17 cellular contexts compared by ENCODE assay signal in genomic region chr5:57431816-57432215, GRCh38. TPM values are rescaled to one million over a fixed set of nuclear protein-coding genes. Genes with fewer than 3 reads are reported as not detected.
DNase-seq lines count a peak whose midpoint lies in the region; ATAC-seq and TF ChIP-seq lines count a peak whose summit lies in the region.
"Had no signal": no experiment of that assay in that cellular context is flagged by ENCODE, and none has a peak within 500 bp of the region (broad histone marks: within the 10 kb centered on the region; RNA-seq: fewer than 3 reads in every experiment).

No MANE protein-coding gene starts in this region.

- no peaks in the 10 kb centered on the region for H3K9me3 ChIP-seq in PC-3 (ENCODE audit: low read length)
- H3K9me3 ChIP-seq in esophagus muscularis mucosa, result no peaks in the 10 kb centered on the region
- H3K9me3 ChIP-seq in neural progenitor cell (ENCODE audit: low read depth), result no peaks in the 10 kb centered on the region
- no peaks in the 10 kb centered on the region for H3K9me3 ChIP-seq in CD8-positive, alpha-beta T cell (ENCODE audit: low read length)
- H3K9me3 ChIP-seq in BE2C, result no peaks in the 10 kb centered on the region

- intact Hi-C loops in PC-3 (cut with micrococcal nuclease) (loop anchor here (1.0 to 10.0 kb wide), 3 partner anchors 19 to 345 kb away; partner anchors contain the start of gene GPBP1), esophagus muscularis mucosa (cut with DNase I) (no loop called here)
- intact Hi-C loops in CD8-positive, alpha-beta T cell (cut with DNase I, micrococcal nuclease), result no loop called here

- POLR2A ChIA-PET in PC-3 (lab: Charles Lee; ENCODE audit: unreplicated experiment), result no interaction called here
- POLR2A ChIA-PET in CD8-positive, alpha-beta T cell (lab: Charles Lee), result no interaction called here

- H3K27ac Mint-ChIP-seq in neural progenitor cell, result no peak overlapping the region
- H3K27ac Mint-ChIP-seq in CD8-positive, alpha-beta T cell, result no peak overlapping the region
- H3K27ac Mint-ChIP-seq: CD4-positive, alpha-beta T cell; HFFc6; IgD-negative memory B cell had no signal

- H3K4me1 ChIP-seq in PC-3 (ENCODE audit: insufficient read depth, low read length), result peaks cover 45% of the 10 kb centered on the region
- H3K4me1 ChIP-seq in esophagus muscularis mucosa, result no peaks in the 10 kb centered on the region
- peaks cover 11% of the 10 kb centered on the region for H3K4me1 ChIP-seq in neural progenitor cell
- no peaks in the 10 kb centered on the region for H3K4me1 ChIP-seq in CD8-positive, alpha-beta T cell (ENCODE audit: insufficient read depth, low read length)
- H3K4me1 ChIP-seq in BE2C, result no peaks in the 10 kb centered on the region

- H3F3A ChIP-seq in PC-3 (ENCODE audit: low read length, unreplicated experiment) (no peaks in the 10 kb centered on the region), neural progenitor cell (ENCODE audit: low read depth) (no peaks in the 10 kb centered on the region)

- WGBS in esophagus muscularis mucosa, result 88% methylated on average over 5 of the region's 5 CpGs

- H3K27me3 ChIP-seq in PC-3 (ENCODE audit: low read length) (no peaks in the 10 kb centered on the region), esophagus muscularis mucosa (no peaks in the 10 kb centered on the region), neural progenitor cell (no peaks in the 10 kb centered on the region), BE2C (no peaks in the 10 kb centered on the region)
- no peaks in the 10 kb centered on the region for H3K27me3 ChIP-seq in CD8-positive, alpha-beta T cell (ENCODE audit: insufficient read depth, low read length)

- peaks cover 4% of the 10 kb centered on the region for H3K4me1 Mint-ChIP-seq in neural progenitor cell
- H3K4me1 Mint-ChIP-seq in CD8-positive, alpha-beta T cell (ENCODE audit: low read depth), result no peaks in the 10 kb centered on the region
- H3K4me1 Mint-ChIP-seq: IgD-negative memory B cell had no signal

- peaks cover 6% of the 10 kb centered on the region for H3K27me3 Mint-ChIP-seq in neural progenitor cell (ENCODE audit: insufficient read depth, low read depth)
- peaks cover 3% of the 10 kb centered on the region for H3K27me3 Mint-ChIP-seq in CD8-positive, alpha-beta T cell (ENCODE audit: low read depth)
- H3K27me3 Mint-ChIP-seq: CD4-positive, alpha-beta T cell had no signal

- no peaks in the 10 kb centered on the region for H3K9me2 ChIP-seq in PC-3 (replicated peaks; ENCODE audit: low read length)

- H3K36me3 Mint-ChIP-seq in neural progenitor cell, result no peaks in the 10 kb centered on the region
- H3K36me3 Mint-ChIP-seq in CD8-positive, alpha-beta T cell, result no peaks in the 10 kb centered on the region
- H3K36me3 Mint-ChIP-seq: IgD-negative memory B cell had no signal

- H4K20me1 ChIP-seq in PC-3 (ENCODE audit: low read length) (no peaks in the 10 kb centered on the region), neural progenitor cell (ENCODE audit: low read depth) (no peaks in the 10 kb centered on the region)

- BruUV-seq in PC-3 (replicated peaks; lab: Mats Ljungman, UMichigan), result no TSS peak

- H3K36me3 ChIP-seq in PC-3 (ENCODE audit: low read depth, low read length) (no peaks in the 10 kb centered on the region), esophagus muscularis mucosa (no peaks in the 10 kb centered on the region), neural progenitor cell (no peaks in the 10 kb centered on the region), BE2C (no peaks in the 10 kb centered on the region)
- H3K36me3 ChIP-seq in CD8-positive, alpha-beta T cell (ENCODE audit: insufficient read depth, low read length), result no peaks in the 10 kb centered on the region

- H2AFZ ChIP-seq in PC-3 (ENCODE audit: low read length) (no peak overlapping the region), neural progenitor cell (replicated peaks) (no peak overlapping the region)

- peaks cover 2% of the 10 kb centered on the region for H3K9me3 Mint-ChIP-seq in neural progenitor cell
- H3K9me3 Mint-ChIP-seq in CD8-positive, alpha-beta T cell, result no peaks in the 10 kb centered on the region
- H3K9me3 Mint-ChIP-seq: CD4-positive, alpha-beta T cell; HFFc6 had no signal

- no peak for TF ChIP-seq EP300 in esophagus muscularis mucosa (IDR thresholded peaks at IDR 0.05)

- no peak overlapping the region for H3K4me3 ChIP-seq in PC-3 (ENCODE audit: low read length)
- no peak overlapping the region for H3K4me3 ChIP-seq in esophagus muscularis mucosa
- no peak overlapping the region for H3K4me3 ChIP-seq in neural progenitor cell
- H3K4me3 ChIP-seq in CD8-positive, alpha-beta T cell (ENCODE audit: low read depth, low read length), result no peak overlapping the region
- no peak overlapping the region for H3K4me3 ChIP-seq in BE2C (ENCODE audit: low read depth, low read length)

- H3K9ac ChIP-seq in PC-3 (ENCODE audit: low read length) (peak overlapping the region; percentile 35; the same call in 1 of the 2 replicates), neural progenitor cell (no peak overlapping the region)

- TF ChIP-seq CTCF in PC-3 (conservative IDR thresholded peaks at IDR 0.05; ENCODE audit: low read depth, low read length) (no peak), esophagus muscularis mucosa (IDR thresholded peaks at IDR 0.05) (no peak), neural progenitor cell (IDR thresholded peaks at IDR 0.05) (no peak), BE2C (IDR thresholded peaks at IDR 0.05; ENCODE audit: low read depth, low read length) (no peak)
- no peak for TF ChIP-seq CTCF in CD8-positive, alpha-beta T cell (IDR thresholded peaks at IDR 0.05)

- H3K79me2 ChIP-seq in PC-3 (ENCODE audit: low read length) (no peaks in the 10 kb centered on the region), neural progenitor cell (ENCODE audit: low read depth) (no peaks in the 10 kb centered on the region)

- H3K27ac ChIP-seq in PC-3 (ENCODE audit: low read length) (peak overlapping the region; percentile 62), esophagus muscularis mucosa (replicated peaks in 1 of 4) (no peak overlapping the region), neural progenitor cell (no peak overlapping the region)
- H3K27ac ChIP-seq in CD8-positive, alpha-beta T cell (ENCODE audit: low read depth, low read length), result no peak overlapping the region
- H3K27ac ChIP-seq: C4-2B had no signal

- TF ChIP-seq POLR2A in esophagus muscularis mucosa (IDR thresholded peaks at IDR 0.05; ENCODE audit: low read depth), result no peak

- CTCF ChIA-PET in PC-3 (lab: Charles Lee), result no interaction called here
- CTCF ChIA-PET in CD8-positive, alpha-beta T cell (lab: Charles Lee), result no interaction called here

- no peak overlapping the region for H3K4me3 Mint-ChIP-seq in neural progenitor cell
- no peak overlapping the region for H3K4me3 Mint-ChIP-seq in CD8-positive, alpha-beta T cell
- H3K4me3 Mint-ChIP-seq: CD4-positive, alpha-beta T cell; HFFc6; IgD-negative memory B cell had no signal

- ATAC-seq in PC-3, result peak; percentile 18
- no peak for ATAC-seq in CD8-positive, alpha-beta T cell
- ATAC-seq: HCT116 had no signal

- H3K4me2 ChIP-seq in PC-3 (ENCODE audit: low read length) (no peak overlapping the region), neural progenitor cell (peak overlapping the region; percentile 5)

- DNase-seq in PC-3 (peak; percentile 49), esophagus muscularis mucosa (ENCODE audit: extremely low spot score) (peak; percentile 53), neural progenitor cell (ENCODE audit: low spot score) (no peak), NOMO-1 treated with DMSO at 0.1 percent for 48 hours (lab: John Stamatoyannopoulos, UW; ENCODE audit: unreplicated experiment) (no peak), BE2C (no peak)
- DNase-seq in CD8-positive, alpha-beta T cell, result no peak
- DNase-seq in stimulated activated CD4-positive, alpha-beta T cell treated with anti-CD3 and anti-CD28 coated beads, Interleukin-15, amount 100 ng/mL, for 24 hours, result no peak
- DNase-seq: ACHN; CD4-positive, alpha-beta T cell; DMS153; GF-D8; GOT3; H7; HFFc6 had no signal

RNA-seq across cellular contexts. Expression of gene ACTBL2, which starts 50.8 kb away (rescaled TPM):
- total RNA-seq in PC-3 (2014; rRNA removed) (0.11 and 0.12 TPM in 2 replicates), esophagus muscularis mucosa (not detected), neural progenitor cell (ENCODE audit: low replicate concordance) (not detected in 2 replicates)
- not detected for total RNA-seq in CD8-positive, alpha-beta T cell
- polyA plus RNA-seq in BE2C (2012; ENCODE audit: insufficient read depth, insufficient read length, low read depth), result 0.15 TPM
- total RNA-seq: CD4-positive, alpha-beta T cell; H7; HFFc6 had no signal
- polyA plus RNA-seq: IgD-negative memory B cell had no signal

Comparison
In these comparisons a context has a peak if more than half of its experiments do, and no peak if none do; other contexts are left out.
1. DNase-seq: peak in PC-3 (single experiment) and esophagus muscularis mucosa (single experiment); none in neural progenitor cell (single experiment), CD8-positive, alpha-beta T cell (0 of 7), NOMO-1 treated with DMSO at 0.1 percent for 48 hours (single experiment), BE2C (single experiment) and stimulated activated CD4-positive, alpha-beta T cell treated with anti-CD3 and anti-CD28 coated beads, Interleukin-15, amount 100 ng/mL, for 24 hours (single experiment).